2 cellular contexts compared by ENCODE assay signal in the genomic region with DNA sequence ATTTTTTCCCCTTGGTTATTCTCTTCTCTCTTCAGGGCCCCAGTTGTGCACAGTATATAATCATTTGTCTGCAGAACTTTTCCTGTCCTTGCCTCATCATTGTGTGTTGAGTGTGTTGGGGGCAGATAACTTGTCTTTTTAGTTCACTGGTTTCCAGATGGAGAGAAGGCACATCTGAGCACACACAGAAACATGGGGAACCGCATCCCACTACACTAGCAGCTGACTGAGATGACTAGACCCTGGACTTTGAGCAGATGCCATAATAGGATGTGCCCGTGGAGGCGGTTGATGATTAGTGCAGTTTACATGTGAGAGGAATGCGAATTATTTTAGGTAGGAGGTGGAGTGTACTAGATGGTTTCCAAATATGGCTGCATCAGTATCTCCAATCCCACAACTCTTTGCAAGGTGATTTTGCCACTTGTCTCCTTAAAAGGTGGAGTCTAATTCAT.
TF ChIP-seq lines count a peak whose summit lies in the region.

No MANE protein-coding gene starts in this region.

TF ChIP-seq in K562, 482 proteins besides CTCF, POLR2A, EP300 and RAD21 (continued from another document and continues in another):
- TF ChIP-seq ZNF512 (tag; IDR thresholded peaks at IDR 0.05) (no peak), RFX7 (CRISPR knock-in tag; IDR thresholded peaks at IDR 0.05) (no peak), ZNF584 (CRISPR knock-in tag; IDR thresholded peaks at IDR 0.05; ENCODE audit: low read depth) (no peak), ZBTB26 (CRISPR knock-in tag; IDR thresholded peaks at IDR 0.05) (no peak), YY1 (IDR thresholded peaks at IDR 0.05; ENCODE audit: borderline replicate concordance in 1 of 3, control insufficient read depth in 1 of 3, extremely low read depth in 1 of 3, insufficient read depth in 3 of 3, insufficient read length in 1 of 3, insufficient replicate concordance in 2 of 3, low read depth in 1 of 3, low read length in 2 of 3) (peak in 1 of 3 experiments; percentile 67), MAFK (IDR thresholded peaks at IDR 0.05; ENCODE audit: low read length) (peak; percentile 37; the same call in 1 of the 2 replicates), KDM5B (IDR thresholded peaks at IDR 0.05; ENCODE audit: insufficient replicate concordance, low read depth, low read length) (no peak), DACH1 (IDR thresholded peaks at IDR 0.05; ENCODE audit: partially characterized antibody) (peak; percentile 47), MAFG (tag; conservative IDR thresholded peaks at IDR 0.05) (peak; percentile 60), KAT8 (IDR thresholded peaks at IDR 0.05; ENCODE audit: low read depth) (no peak), LEF1 (IDR thresholded peaks at IDR 0.05) (peak; percentile 67)
- TF ChIP-seq, protein P1, sequence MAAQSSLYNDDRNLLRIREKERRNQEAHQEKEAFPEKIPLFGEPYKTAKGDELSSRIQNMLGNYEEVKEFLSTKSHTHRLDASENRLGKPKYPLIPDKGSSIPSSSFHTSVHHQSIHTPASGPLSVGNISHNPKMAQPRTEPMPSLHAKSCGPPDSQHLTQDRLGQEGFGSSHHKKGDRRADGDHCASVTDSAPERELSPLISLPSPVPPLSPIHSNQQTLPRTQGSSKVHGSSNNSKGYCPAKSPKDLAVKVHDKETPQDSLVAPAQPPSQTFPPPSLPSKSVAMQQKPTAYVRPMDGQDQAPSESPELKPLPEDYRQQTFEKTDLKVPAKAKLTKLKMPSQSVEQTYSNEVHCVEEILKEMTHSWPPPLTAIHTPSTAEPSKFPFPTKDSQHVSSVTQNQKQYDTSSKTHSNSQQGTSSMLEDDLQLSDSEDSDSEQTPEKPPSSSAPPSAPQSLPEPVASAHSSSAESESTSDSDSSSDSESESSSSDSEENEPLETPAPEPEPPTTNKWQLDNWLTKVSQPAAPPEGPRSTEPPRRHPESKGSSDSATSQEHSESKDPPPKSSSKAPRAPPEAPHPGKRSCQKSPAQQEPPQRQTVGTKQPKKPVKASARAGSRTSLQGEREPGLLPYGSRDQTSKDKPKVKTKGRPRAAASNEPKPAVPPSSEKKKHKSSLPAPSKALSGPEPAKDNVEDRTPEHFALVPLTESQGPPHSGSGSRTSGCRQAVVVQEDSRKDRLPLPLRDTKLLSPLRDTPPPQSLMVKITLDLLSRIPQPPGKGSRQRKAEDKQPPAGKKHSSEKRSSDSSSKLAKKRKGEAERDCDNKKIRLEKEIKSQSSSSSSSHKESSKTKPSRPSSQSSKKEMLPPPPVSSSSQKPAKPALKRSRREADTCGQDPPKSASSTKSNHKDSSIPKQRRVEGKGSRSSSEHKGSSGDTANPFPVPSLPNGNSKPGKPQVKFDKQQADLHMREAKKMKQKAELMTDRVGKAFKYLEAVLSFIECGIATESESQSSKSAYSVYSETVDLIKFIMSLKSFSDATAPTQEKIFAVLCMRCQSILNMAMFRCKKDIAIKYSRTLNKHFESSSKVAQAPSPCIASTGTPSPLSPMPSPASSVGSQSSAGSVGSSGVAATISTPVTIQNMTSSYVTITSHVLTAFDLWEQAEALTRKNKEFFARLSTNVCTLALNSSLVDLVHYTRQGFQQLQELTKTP (IDR thresholded peaks at IDR 0.05; ENCODE audit: low read depth in 1 of 2, partially characterized antibody in 2 of 2) = peak in 1 of 2 experiments; percentile 58
- TF ChIP-seq, protein P2, sequence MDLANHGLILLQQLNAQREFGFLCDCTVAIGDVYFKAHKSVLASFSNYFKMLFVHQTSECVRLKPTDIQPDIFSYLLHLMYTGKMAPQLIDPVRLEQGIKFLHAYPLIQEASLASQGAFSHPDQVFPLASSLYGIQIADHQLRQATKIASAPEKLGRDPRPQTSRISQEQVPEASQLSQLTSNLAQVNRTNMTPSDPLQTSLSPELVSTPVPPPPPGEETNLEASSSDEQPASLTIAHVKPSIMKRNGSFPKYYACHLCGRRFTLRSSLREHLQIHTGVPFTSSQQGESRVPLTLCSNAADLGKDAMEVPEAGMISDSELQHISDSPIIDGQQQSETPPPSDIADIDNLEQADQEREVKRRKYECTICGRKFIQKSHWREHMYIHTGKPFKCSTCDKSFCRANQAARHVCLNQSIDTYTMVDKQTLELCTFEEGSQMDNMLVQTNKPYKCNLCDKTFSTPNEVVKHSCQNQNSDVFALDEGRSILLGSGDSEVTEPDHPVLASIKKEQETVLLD (IDR thresholded peaks at IDR 0.05) = no peak

TF ChIP-seq in HepG2, 621 proteins besides CTCF, POLR2A, EP300 and RAD21 (continued from another document and continues in another):
- TF ChIP-seq, protein P3, sequence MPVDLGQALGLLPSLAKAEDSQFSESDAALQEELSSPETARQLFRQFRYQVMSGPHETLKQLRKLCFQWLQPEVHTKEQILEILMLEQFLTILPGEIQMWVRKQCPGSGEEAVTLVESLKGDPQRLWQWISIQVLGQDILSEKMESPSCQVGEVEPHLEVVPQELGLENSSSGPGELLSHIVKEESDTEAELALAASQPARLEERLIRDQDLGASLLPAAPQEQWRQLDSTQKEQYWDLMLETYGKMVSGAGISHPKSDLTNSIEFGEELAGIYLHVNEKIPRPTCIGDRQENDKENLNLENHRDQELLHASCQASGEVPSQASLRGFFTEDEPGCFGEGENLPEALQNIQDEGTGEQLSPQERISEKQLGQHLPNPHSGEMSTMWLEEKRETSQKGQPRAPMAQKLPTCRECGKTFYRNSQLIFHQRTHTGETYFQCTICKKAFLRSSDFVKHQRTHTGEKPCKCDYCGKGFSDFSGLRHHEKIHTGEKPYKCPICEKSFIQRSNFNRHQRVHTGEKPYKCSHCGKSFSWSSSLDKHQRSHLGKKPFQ (CRISPR knock-in tag; IDR thresholded peaks at IDR 0.05; ENCODE audit: insufficient replicate concordance) = no peak
- TF ChIP-seq PTBP1 (IDR thresholded peaks at IDR 0.05; ENCODE audit: low read depth, low read length, poor library complexity, severe bottlenecking) (no peak), THAP9 (CRISPR knock-in tag; IDR thresholded peaks at IDR 0.05; ENCODE audit: borderline replicate concordance) (no peak), TBX3 (IDR thresholded peaks at IDR 0.05; ENCODE audit: borderline replicate concordance) (no peak), CBX5 (CRISPR knock-in tag; IDR thresholded peaks at IDR 0.05; ENCODE audit: borderline replicate concordance) (peak; percentile 23; the same call in 1 of the 2 replicates), PCBP2 (optimal IDR thresholded peaks at IDR 0.05; ENCODE audit: low read depth, low read length, poor library complexity, severe bottlenecking) (no peak), ZNF879 (CRISPR knock-in tag; IDR thresholded peaks at IDR 0.05) (no peak), ZFP36L1 (CRISPR knock-in tag; IDR thresholded peaks at IDR 0.05) (no peak), ZNF768 (CRISPR knock-in tag; IDR thresholded peaks at IDR 0.05) (no peak), DMAP1 (CRISPR knock-in tag; IDR thresholded peaks at IDR 0.05) (no peak)
- TF ChIP-seq, protein P4, sequence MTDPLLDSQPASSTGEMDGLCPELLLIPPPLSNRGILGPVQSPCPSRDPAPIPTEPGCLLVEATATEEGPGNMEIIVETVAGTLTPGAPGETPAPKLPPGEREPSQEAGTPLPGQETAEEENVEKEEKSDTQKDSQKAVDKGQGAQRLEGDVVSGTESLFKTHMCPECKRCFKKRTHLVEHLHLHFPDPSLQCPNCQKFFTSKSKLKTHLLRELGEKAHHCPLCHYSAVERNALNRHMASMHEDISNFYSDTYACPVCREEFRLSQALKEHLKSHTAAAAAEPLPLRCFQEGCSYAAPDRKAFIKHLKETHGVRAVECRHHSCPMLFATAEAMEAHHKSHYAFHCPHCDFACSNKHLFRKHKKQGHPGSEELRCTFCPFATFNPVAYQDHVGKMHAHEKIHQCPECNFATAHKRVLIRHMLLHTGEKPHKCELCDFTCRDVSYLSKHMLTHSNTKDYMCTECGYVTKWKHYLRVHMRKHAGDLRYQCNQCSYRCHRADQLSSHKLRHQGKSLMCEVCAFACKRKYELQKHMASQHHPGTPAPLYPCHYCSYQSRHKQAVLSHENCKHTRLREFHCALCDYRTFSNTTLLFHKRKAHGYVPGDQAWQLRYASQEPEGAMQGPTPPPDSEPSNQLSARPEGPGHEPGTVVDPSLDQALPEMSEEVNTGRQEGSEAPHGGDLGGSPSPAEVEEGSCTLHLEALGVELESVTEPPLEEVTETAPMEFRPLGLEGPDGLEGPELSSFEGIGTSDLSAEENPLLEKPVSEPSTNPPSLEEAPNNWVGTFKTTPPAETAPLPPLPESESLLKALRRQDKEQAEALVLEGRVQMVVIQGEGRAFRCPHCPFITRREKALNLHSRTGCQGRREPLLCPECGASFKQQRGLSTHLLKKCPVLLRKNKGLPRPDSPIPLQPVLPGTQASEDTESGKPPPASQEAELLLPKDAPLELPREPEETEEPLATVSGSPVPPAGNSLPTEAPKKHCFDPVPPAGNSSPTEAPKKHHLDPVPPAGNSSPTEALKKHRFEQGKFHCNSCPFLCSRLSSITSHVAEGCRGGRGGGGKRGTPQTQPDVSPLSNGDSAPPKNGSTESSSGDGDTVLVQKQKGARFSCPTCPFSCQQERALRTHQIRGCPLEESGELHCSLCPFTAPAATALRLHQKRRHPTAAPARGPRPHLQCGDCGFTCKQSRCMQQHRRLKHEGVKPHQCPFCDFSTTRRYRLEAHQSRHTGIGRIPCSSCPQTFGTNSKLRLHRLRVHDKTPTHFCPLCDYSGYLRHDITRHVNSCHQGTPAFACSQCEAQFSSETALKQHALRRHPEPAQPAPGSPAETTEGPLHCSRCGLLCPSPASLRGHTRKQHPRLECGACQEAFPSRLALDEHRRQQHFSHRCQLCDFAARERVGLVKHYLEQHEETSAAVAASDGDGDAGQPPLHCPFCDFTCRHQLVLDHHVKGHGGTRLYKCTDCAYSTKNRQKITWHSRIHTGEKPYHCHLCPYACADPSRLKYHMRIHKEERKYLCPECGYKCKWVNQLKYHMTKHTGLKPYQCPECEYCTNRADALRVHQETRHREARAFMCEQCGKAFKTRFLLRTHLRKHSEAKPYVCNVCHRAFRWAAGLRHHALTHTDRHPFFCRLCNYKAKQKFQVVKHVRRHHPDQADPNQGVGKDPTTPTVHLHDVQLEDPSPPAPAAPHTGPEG (CRISPR knock-in tag; IDR thresholded peaks at IDR 0.05) = no peak
- TF ChIP-seq, protein P5, sequence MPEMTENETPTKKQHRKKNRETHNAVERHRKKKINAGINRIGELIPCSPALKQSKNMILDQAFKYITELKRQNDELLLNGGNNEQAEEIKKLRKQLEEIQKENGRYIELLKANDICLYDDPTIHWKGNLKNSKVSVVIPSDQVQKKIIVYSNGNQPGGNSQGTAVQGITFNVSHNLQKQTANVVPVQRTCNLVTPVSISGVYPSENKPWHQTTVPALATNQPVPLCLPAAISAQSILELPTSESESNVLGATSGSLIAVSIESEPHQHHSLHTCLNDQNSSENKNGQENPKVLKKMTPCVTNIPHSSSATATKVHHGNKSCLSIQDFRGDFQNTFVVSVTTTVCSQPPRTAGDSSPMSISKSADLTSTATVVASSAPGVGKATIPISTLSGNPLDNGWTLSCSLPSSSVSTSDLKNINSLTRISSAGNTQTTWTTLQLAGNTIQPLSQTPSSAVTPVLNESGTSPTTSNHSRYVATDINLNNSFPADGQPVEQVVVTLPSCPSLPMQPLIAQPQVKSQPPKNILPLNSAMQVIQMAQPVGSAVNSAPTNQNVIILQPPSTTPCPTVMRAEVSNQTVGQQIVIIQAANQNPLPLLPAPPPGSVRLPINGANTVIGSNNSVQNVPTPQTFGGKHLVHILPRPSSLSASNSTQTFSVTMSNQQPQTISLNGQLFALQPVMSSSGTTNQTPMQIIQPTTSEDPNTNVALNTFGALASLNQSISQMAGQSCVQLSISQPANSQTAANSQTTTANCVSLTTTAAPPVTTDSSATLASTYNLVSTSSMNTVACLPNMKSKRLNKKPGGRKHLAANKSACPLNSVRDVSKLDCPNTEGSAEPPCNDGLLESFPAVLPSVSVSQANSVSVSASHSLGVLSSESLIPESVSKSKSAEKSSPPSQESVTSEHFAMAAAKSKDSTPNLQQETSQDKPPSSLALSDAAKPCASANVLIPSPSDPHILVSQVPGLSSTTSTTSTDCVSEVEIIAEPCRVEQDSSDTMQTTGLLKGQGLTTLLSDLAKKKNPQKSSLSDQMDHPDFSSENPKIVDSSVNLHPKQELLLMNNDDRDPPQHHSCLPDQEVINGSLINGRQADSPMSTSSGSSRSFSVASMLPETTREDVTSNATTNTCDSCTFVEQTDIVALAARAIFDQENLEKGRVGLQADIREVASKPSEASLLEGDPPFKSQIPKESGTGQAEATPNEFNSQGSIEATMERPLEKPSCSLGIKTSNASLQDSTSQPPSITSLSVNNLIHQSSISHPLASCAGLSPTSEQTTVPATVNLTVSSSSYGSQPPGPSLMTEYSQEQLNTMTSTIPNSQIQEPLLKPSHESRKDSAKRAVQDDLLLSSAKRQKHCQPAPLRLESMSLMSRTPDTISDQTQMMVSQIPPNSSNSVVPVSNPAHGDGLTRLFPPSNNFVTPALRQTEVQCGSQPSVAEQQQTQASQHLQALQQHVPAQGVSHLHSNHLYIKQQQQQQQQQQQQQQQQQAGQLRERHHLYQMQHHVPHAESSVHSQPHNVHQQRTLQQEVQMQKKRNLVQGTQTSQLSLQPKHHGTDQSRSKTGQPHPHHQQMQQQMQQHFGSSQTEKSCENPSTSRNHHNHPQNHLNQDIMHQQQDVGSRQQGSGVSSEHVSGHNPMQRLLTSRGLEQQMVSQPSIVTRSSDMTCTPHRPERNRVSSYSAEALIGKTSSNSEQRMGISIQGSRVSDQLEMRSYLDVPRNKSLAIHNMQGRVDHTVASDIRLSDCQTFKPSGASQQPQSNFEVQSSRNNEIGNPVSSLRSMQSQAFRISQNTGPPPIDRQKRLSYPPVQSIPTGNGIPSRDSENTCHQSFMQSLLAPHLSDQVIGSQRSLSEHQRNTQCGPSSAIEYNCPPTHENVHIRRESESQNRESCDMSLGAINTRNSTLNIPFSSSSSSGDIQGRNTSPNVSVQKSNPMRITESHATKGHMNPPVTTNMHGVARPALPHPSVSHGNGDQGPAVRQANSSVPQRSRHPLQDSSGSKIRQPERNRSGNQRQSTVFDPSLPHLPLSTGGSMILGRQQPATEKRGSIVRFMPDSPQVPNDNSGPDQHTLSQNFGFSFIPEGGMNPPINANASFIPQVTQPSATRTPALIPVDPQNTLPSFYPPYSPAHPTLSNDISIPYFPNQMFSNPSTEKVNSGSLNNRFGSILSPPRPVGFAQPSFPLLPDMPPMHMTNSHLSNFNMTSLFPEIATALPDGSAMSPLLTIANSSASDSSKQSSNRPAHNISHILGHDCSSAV (CRISPR knock-in tag; IDR thresholded peaks at IDR 0.05; ENCODE audit: borderline replicate concordance) = no peak
